ENCODE assay signal across 12 cellular contexts in the genomic region with DNA sequence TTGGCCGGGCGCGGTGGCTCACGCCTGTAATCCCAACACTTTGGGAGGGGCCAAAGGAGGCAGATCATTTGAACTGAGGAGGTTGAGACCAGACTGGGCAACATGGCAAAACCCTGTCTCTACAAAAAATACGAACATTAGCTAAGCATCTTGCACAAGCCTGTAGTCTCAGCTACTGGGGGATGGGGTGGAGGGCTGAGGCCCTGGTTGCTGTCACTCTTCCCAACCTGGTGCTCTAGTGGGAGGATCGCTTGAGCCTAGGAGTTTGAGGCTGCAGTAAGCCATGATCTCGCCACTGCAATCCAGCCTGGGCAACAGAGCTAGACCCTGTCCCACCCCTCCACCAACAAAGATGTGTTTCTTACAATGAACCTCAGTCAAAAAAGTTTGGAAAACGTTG. TPM values are rescaled to one million over a fixed set of nuclear protein-coding genes. Genes with fewer than 3 reads are reported as not detected.
DNase-seq lines count a peak whose midpoint lies in the region; ATAC-seq and TF ChIP-seq lines count a peak whose summit lies in the region.
"Had no signal": no experiment of that assay in that cellular context is flagged by ENCODE, and none has a peak within 500 bp of the region (broad histone marks: within the 10 kb centered on the region; RNA-seq: fewer than 3 reads in every experiment).

No MANE protein-coding gene starts in this region.

- H3K9me3 ChIP-seq in skeletal muscle satellite cell (replicated peaks; ENCODE audit: low read length): no peaks in the 10 kb centered on the region

- no peak overlapping the region for H3K4me3 ChIP-seq in fibroblast of mammary gland (ENCODE audit: control insufficient read depth, low read depth, low read length)
- no peak overlapping the region for H3K4me3 ChIP-seq in skeletal muscle satellite cell (ENCODE audit: low read length)

- no peaks in the 10 kb centered on the region for H3K36me3 ChIP-seq in skeletal muscle satellite cell (ENCODE audit: insufficient read depth, low read length)

- H3K27me3 ChIP-seq in skeletal muscle satellite cell (ENCODE audit: control insufficient read depth, insufficient read depth, low read length): peaks cover 8% of the 10 kb centered on the region
- H3K27me3 ChIP-seq: foreskin keratinocyte had no signal

- no peak overlapping the region for H3K9ac ChIP-seq in skeletal muscle satellite cell (ENCODE audit: low read depth, low read length)

- peaks cover 16% of the 10 kb centered on the region for H3K4me1 ChIP-seq in skeletal muscle satellite cell (ENCODE audit: control insufficient read depth, insufficient read depth, low read length)

- ATAC-seq in HG02763 (IDR thresholded peaks at IDR 0.05; ENCODE audit: unreplicated experiment) (no peak), HG02759 (IDR thresholded peaks at IDR 0.05; ENCODE audit: unreplicated experiment) (no peak), HG03159 (IDR thresholded peaks at IDR 0.05; ENCODE audit: unreplicated experiment) (no peak)
- ATAC-seq: foreskin keratinocyte had no signal

- peak overlapping the region; percentile 90 for H3K4me2 ChIP-seq in skeletal muscle satellite cell (ENCODE audit: low read length)

- DNase-seq in NCI-H82 (lab: John Stamatoyannopoulos, UW) (peak; percentile 31), NCI-H82 treated with DMSO at 0.1 percent for 48 hours (lab: John Stamatoyannopoulos, UW; ENCODE audit: unreplicated experiment) (no peak), SIG-M5 (lab: John Stamatoyannopoulos, UW) (peak; percentile 51), fibroblast of mammary gland (ENCODE audit: low read depth) (peak; percentile 23)
- DNase-seq: foreskin keratinocyte, naive B cell, NCI-H345 had no signal

- TF ChIP-seq CTCF in fibroblast of mammary gland (conservative IDR thresholded peaks at IDR 0.05; ENCODE audit: control insufficient read depth, insufficient read depth, low read depth, low read length): no peak

RNA-seq across cellular contexts. Expression of a gene that starts 2.8 kb away (rescaled TPM):
- 56.8 and 80.1 TPM in 2 replicates for total RNA-seq in skeletal muscle satellite cell (2012; rRNA removed)

RNA-seq across cellular contexts. Expression of a gene that starts 54.1 kb away (rescaled TPM):
- not detected in 2 replicates for total RNA-seq in skeletal muscle satellite cell (2012; rRNA removed)
- total RNA-seq: A172, foreskin keratinocyte had no signal
